20 cellular contexts compared by ENCODE assay signal in the genomic region with DNA sequence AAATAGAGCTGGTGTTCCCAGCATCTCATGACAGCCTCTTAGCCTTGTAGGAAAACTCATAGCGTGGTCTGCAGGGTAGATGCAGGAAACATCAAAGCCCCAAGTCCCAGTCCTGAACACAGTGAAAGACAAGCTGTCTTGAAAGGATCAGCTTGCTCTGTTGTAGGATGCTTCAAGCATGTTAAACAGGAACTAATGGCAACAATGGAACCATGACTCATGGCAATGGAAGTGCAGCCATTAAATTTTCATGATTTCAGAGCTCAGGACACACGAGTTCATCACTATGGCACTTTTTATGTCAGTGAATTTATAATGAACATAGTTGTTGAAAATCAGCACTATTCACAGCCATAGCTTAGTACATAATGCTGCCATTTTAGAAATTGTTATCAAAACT.
"Had no signal": no experiment of that assay in that cellular context is flagged by ENCODE, and none has a peak within 500 bp of the region (broad histone marks: within the 10 kb centered on the region; RNA-seq: fewer than 3 reads in every experiment).

No MANE protein-coding gene starts in this region.

- ATAC-seq: activated CD8-positive, alpha-beta T cell treated with anti-CD3 and anti-CD28 coated beads for 36 hours; activated T-helper 17 cell treated with anti-CD3 and anti-CD28 coated beads, Interleukin-2, amount 50 U/mL, for 72 hours; left lobe of liver; natural killer cell treated with Interleukin-12 subunit alpha and Interleukin-12 subunit beta and Interleukin-15 and Interleukin-18, amount 100 ng/mL, for 72 hours had no signal

- DNase-seq: activated CD4-positive, alpha-beta T cell treated with anti-CD3 and anti-CD28 coated beads, Interleukin-2, amount 10 ng/mL, durations not matched to agents 24 days and 14 days; activated CD4-positive, CD25-positive, alpha-beta regulatory T cell; activated CD8-positive, alpha-beta T cell treated with anti-CD3 and anti-CD28 coated beads for 36 hours; activated naive CD4-positive, alpha-beta T cell; activated naive CD8-positive, alpha-beta T cell treated with anti-CD3 and anti-CD28 coated beads for 36 hours; activated T-cell treated with anti-CD3 and anti-CD28 coated beads, Interleukin-2, amount 50 U/mL, for 1 hour; amniotic stem cell; hippocampal formation; islet precursor cell; nucleus accumbens; retina; stimulated activated naive CD4-positive, alpha-beta T cell; T-helper 9 cell; thyroid gland had no signal

- H3K36me3 ChIP-seq: esophagus muscularis mucosa, thyroid gland had no signal

- H3K4me1 ChIP-seq: esophagus muscularis mucosa had no signal

- H3K27ac ChIP-seq: coronary artery, esophagus muscularis mucosa, thyroid gland had no signal

- H3K9me3 ChIP-seq: esophagus muscularis mucosa, thyroid gland had no signal

- H3K4me3 ChIP-seq: coronary artery, esophagus muscularis mucosa, lung, thyroid gland had no signal

- H3K27me3 ChIP-seq: esophagus muscularis mucosa, thyroid gland had no signal
